In the genomic region with DNA sequence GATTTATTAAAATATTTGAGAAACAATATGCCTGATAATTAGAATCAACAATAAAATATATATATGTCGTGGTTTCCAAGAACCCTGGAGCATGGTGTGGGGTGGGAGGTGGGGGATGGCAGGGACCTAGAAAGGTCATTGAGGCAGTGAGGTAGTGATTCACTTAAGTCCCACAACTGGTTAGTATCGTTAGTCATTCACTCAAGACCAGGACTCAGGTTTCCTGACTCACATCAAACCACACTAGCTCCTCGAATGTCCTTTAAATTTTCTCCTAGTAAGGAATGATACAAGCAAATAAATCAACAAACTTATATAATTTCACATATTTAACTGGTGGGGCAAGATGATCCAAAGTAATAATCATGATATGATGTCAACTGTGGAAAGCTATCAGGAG, we compare ENCODE assay signal across 23 cellular contexts.
"Had no signal": no experiment of that assay in that cellular context is flagged by ENCODE, and none has a peak within 500 bp of the region (broad histone marks: within the 10 kb centered on the region; RNA-seq: fewer than 3 reads in every experiment).

No MANE protein-coding gene starts in this region.

- H3K27ac ChIP-seq: hepatocyte, suprapubic skin had no signal

- H3K79me2 ChIP-seq: hepatocyte had no signal

- H3K4me3 ChIP-seq: hepatocyte, suprapubic skin had no signal

- FAIRE-seq: TTC549 had no signal

- ATAC-seq: activated naive CD4-positive, alpha-beta T cell treated with anti-CD3 and anti-CD28 coated beads, Interleukin-2, amount 50 U/mL, for 72 hours; activated T-cell treated with anti-CD3 and anti-CD28 coated beads, Interleukin-2, amount 50 U/mL, for 72 hours; effector memory CD8-positive, alpha-beta T cell; natural killer cell; T-helper 17 cell had no signal

- H3K27me3 ChIP-seq: hepatocyte, suprapubic skin had no signal

- H3K36me3 ChIP-seq: suprapubic skin had no signal

- H3K9me3 Mint-ChIP-seq: activated CD4-positive, alpha-beta T cell treated with anti-CD3 and anti-CD28 coated beads, Interleukin-2, amount 10 ng/mL, durations not matched to agents 7 days and 5 days; brain; natural killer cell; type B pancreatic cell had no signal

- DNase-seq: activated CD4-positive, alpha-beta T cell treated with anti-CD3 and anti-CD28 coated beads, Interleukin-2, amount 10 ng/mL, durations not matched to agents 7 days and 5 days; activated CD4-positive, CD25-positive, alpha-beta regulatory T cell; activated CD8-positive, alpha-beta memory T cell treated with anti-CD3 and anti-CD28 coated beads, Interleukin-2, amount 50 U/mL, for 48 hours; activated gamma-delta T cell; activated T-cell treated with anti-CD3 and anti-CD28 coated beads, Interleukin-2, amount 50 U/mL, for 72 hours; amniotic stem cell; dermis blood vessel endothelial cell; effector memory CD8-positive, alpha-beta T cell; kidney glomerular epithelial cell; mesendoderm; natural killer cell; nucleus accumbens; posterior cingulate gyrus; stimulated activated CD4-positive, alpha-beta T cell treated with anti-CD3 and anti-CD28 coated beads, Interleukin-4, amount 100 ng/mL, for 24 hours; stimulated activated CD8-positive, alpha-beta memory T cell treated with anti-CD3 and anti-CD28 coated beads, Interleukin-4, amount 100 ng/mL, for 48 hours; stimulated activated naive CD4-positive, alpha-beta T cell treated with Interleukin-2 at 50 U/mL for 16 hours; T-helper 17 cell had no signal

- H3K4me2 ChIP-seq: hepatocyte had no signal

- H3K4me1 Mint-ChIP-seq: activated CD4-positive, alpha-beta T cell treated with anti-CD3 and anti-CD28 coated beads, Interleukin-2, amount 10 ng/mL, durations not matched to agents 7 days and 5 days; natural killer cell; T-helper 17 cell had no signal

- H2AFZ ChIP-seq: hepatocyte had no signal

- H3K36me3 Mint-ChIP-seq: activated naive CD4-positive, alpha-beta T cell treated with anti-CD3 and anti-CD28 coated beads, Interleukin-2, amount 50 U/mL, for 72 hours; brain; natural killer cell; type B pancreatic cell had no signal

- H3K27me3 Mint-ChIP-seq: activated CD4-positive, alpha-beta T cell treated with anti-CD3 and anti-CD28 coated beads, Interleukin-2, amount 10 ng/mL, durations not matched to agents 7 days and 5 days; effector memory CD8-positive, alpha-beta T cell; T-helper 17 cell; type B pancreatic cell had no signal

- H3K27ac Mint-ChIP-seq: activated CD4-positive, alpha-beta T cell treated with anti-CD3 and anti-CD28 coated beads, Interleukin-2, amount 10 ng/mL, durations not matched to agents 7 days and 5 days; activated naive CD4-positive, alpha-beta T cell treated with anti-CD3 and anti-CD28 coated beads, Interleukin-2, amount 50 U/mL, for 72 hours; activated T-cell treated with anti-CD3 and anti-CD28 coated beads, Interleukin-2, amount 50 U/mL, for 72 hours; brain; effector memory CD8-positive, alpha-beta T cell; natural killer cell; T-helper 17 cell; type B pancreatic cell had no signal

- H3K9me3 ChIP-seq: suprapubic skin had no signal

- H3K4me3 Mint-ChIP-seq: activated CD4-positive, alpha-beta T cell treated with anti-CD3 and anti-CD28 coated beads, Interleukin-2, amount 10 ng/mL, durations not matched to agents 7 days and 5 days; activated T-cell treated with anti-CD3 and anti-CD28 coated beads, Interleukin-2, amount 50 U/mL, for 72 hours; brain; effector memory CD8-positive, alpha-beta T cell; natural killer cell; T-helper 17 cell; type B pancreatic cell had no signal
